ENCODE assay signal across 16 cellular contexts in genomic region chr4:170872794-170873193, GRCh38.
DNase-seq lines count a peak whose midpoint lies in the region; ATAC-seq, FAIRE-seq and TF ChIP-seq lines count a peak whose summit lies in the region.
"Had no signal": no experiment of that assay in that cellular context is flagged by ENCODE, and none has a peak within 500 bp of the region (broad histone marks: within the 10 kb centered on the region; RNA-seq: fewer than 3 reads in every experiment).

No MANE protein-coding gene starts in this region.

- H3K4me3 ChIP-seq in bronchial epithelial cell (ENCODE audit: low read depth, low read length) (no peak overlapping the region), neural cell (ENCODE audit: low read length) (no peak overlapping the region)
- H3K4me3 ChIP-seq: SJCRH30 had no signal

- H4K20me1 ChIP-seq in neural cell (ENCODE audit: insufficient read depth), result no peaks in the 10 kb centered on the region

- no peak overlapping the region for H3K27ac Mint-ChIP-seq in glutamatergic neuron (ENCODE audit: unreplicated experiment)
- H3K27ac Mint-ChIP-seq: CD4-positive, alpha-beta memory T cell had no signal

- no peak overlapping the region for H3K4me2 ChIP-seq in neural cell (ENCODE audit: low read length)

- no peak for FAIRE-seq in bronchial epithelial cell (lab: Jason Lieb, UNC)

- H3F3A ChIP-seq in neural cell (ENCODE audit: insufficient read depth, low read length, poor library complexity, severe bottlenecking), result no peaks in the 10 kb centered on the region

- no peaks in the 10 kb centered on the region for H3K36me3 Mint-ChIP-seq in glutamatergic neuron (ENCODE audit: unreplicated experiment)
- H3K36me3 Mint-ChIP-seq: CD4-positive, alpha-beta memory T cell had no signal

- TF ChIP-seq CTCF in bronchial epithelial cell (IDR thresholded peaks at IDR 0.05; ENCODE audit: insufficient read depth, low read length, severe bottlenecking) (no peak), neural cell (IDR thresholded peaks at IDR 0.05; ENCODE audit: poor library complexity, severe bottlenecking) (no peak), glutamatergic neuron (IDR thresholded peaks at IDR 0.05; ENCODE audit: partially characterized antibody, unreplicated experiment) (no peak)

- no peak overlapping the region for H2AFZ ChIP-seq in neural cell (ENCODE audit: low read depth, low read length)

- peaks cover 1% of the 10 kb centered on the region for H3K9me3 Mint-ChIP-seq in glutamatergic neuron (ENCODE audit: unreplicated experiment)

- H3K27me3 ChIP-seq in bronchial epithelial cell (ENCODE audit: control insufficient read depth, insufficient read depth, low read length) (no peaks in the 10 kb centered on the region), neural cell (ENCODE audit: insufficient read depth, low read depth, low read length) (no peaks in the 10 kb centered on the region)
- H3K27me3 ChIP-seq: BE2C, SJCRH30 had no signal

- peak; percentile 98 for TF ChIP-seq EP300 in neural cell (conservative IDR thresholded peaks at IDR 0.05; ENCODE audit: poor library complexity, severe bottlenecking)

- H3K9me2 ChIP-seq in neural cell (ENCODE audit: insufficient read depth, low read length), result no peaks in the 10 kb centered on the region

- no peak for TF ChIP-seq RAD21 in neural cell (conservative IDR thresholded peaks at IDR 0.05)

- DNase-seq in ELR (ENCODE audit: low read depth) (peak; percentile 38), NCI-H69 (lab: John Stamatoyannopoulos, UW) (peak; percentile 5), bronchial epithelial cell (ENCODE audit: low read depth) (peak; percentile 80), glutamatergic neuron (no peak)
- DNase-seq: BE2C; CD4-positive, alpha-beta memory T cell; DND-41; GF-D8; MM.1S; NCI-H2029 treated with DMSO at 0.1 percent for 48 hours; NCI-H226; SJCRH30; SW 1271 had no signal

- H3K36me3 ChIP-seq in bronchial epithelial cell (ENCODE audit: control insufficient read depth, insufficient read depth, low read length) (no peaks in the 10 kb centered on the region), neural cell (ENCODE audit: insufficient read depth, low read length) (no peaks in the 10 kb centered on the region)
- H3K36me3 ChIP-seq: BE2C, SJCRH30 had no signal

- peak overlapping the region; percentile 32 for H3K27ac ChIP-seq in neural cell (ENCODE audit: low read length)
- H3K27ac ChIP-seq: SJCRH30 had no signal

- no peak overlapping the region for H3K4me3 Mint-ChIP-seq in glutamatergic neuron (ENCODE audit: unreplicated experiment)
- H3K4me3 Mint-ChIP-seq: CD4-positive, alpha-beta memory T cell had no signal

- H3K9me3 ChIP-seq in neural cell (ENCODE audit: low read length), result no peaks in the 10 kb centered on the region
- H3K9me3 ChIP-seq: BE2C, SJCRH30 had no signal

- H3K9ac ChIP-seq in neural cell (ENCODE audit: low read length), result no peak overlapping the region

- H3K79me2 ChIP-seq in neural cell (replicated peaks; ENCODE audit: insufficient read depth, low read length), result no peaks in the 10 kb centered on the region

- ATAC-seq in GM21381 (IDR thresholded peaks at IDR 0.05; ENCODE audit: unreplicated experiment) (no peak), GM21515 (IDR thresholded peaks at IDR 0.05; ENCODE audit: unreplicated experiment) (no peak)

- H3K4me1 Mint-ChIP-seq in glutamatergic neuron (ENCODE audit: low read depth, unreplicated experiment), result no peaks in the 10 kb centered on the region
- H3K4me1 Mint-ChIP-seq: CD4-positive, alpha-beta memory T cell had no signal

- peaks cover 1% of the 10 kb centered on the region for H3K27me3 Mint-ChIP-seq in glutamatergic neuron (ENCODE audit: unreplicated experiment)
- H3K27me3 Mint-ChIP-seq: CD4-positive, alpha-beta memory T cell had no signal

TF ChIP-seq in neural cell, 6 proteins besides CTCF, POLR2A, EP300 and RAD21:
- TF ChIP-seq POLR2AphosphoS5 (IDR thresholded peaks at IDR 0.05), result peak; percentile 95
- no peak for TF ChIP-seq MXI1 (conservative IDR thresholded peaks at IDR 0.05; ENCODE audit: poor library complexity, severe bottlenecking)
- peak; percentile 100 for TF ChIP-seq REST (IDR thresholded peaks at IDR 0.05; ENCODE audit: borderline replicate concordance)
